1 cellular context compared by ENCODE assay signal in the genomic region with DNA sequence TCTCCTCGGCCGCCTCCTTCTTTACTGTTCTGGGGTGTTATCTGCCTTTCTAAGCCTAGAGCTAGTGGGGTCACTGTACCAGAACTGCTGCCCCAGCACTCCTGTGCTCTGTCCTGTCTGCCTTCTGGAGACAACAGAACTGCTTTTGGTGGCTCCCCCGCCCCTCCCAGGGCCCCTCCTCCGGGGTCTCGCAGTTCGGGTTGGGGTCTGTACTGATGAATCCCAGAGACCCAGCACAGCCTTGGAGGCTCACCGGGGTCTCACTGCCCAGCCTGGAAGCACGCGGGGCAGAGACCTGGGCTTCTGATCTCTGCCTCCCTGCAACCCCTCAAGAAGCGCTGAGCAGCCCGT.
TF ChIP-seq lines count a peak whose summit lies in the region.

No MANE protein-coding gene starts in this region.

TF ChIP-seq in HepG2, 621 proteins besides CTCF, POLR2A, EP300 and RAD21:
- TF ChIP-seq SNAPC2 (CRISPR knock-in tag; IDR thresholded peaks at IDR 0.05), result no peak
- TF ChIP-seq ZSCAN31 (CRISPR knock-in tag; IDR thresholded peaks at IDR 0.05; ENCODE audit: low read depth), result no peak
- no peak for TF ChIP-seq ZBTB7A (CRISPR knock-in tag; IDR thresholded peaks at IDR 0.05)
- TF ChIP-seq KDM3A (CRISPR knock-in tag; IDR thresholded peaks at IDR 0.05; ENCODE audit: low read depth), result no peak
- TF ChIP-seq, protein P1, sequence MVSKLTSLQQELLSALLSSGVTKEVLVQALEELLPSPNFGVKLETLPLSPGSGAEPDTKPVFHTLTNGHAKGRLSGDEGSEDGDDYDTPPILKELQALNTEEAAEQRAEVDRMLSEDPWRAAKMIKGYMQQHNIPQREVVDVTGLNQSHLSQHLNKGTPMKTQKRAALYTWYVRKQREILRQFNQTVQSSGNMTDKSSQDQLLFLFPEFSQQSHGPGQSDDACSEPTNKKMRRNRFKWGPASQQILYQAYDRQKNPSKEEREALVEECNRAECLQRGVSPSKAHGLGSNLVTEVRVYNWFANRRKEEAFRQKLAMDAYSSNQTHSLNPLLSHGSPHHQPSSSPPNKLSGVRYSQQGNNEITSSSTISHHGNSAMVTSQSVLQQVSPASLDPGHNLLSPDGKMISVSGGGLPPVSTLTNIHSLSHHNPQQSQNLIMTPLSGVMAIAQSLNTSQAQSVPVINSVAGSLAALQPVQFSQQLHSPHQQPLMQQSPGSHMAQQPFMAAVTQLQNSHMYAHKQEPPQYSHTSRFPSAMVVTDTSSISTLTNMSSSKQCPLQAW (CRISPR knock-in tag; IDR thresholded peaks at IDR 0.05), result no peak
- TF ChIP-seq, protein P2, sequence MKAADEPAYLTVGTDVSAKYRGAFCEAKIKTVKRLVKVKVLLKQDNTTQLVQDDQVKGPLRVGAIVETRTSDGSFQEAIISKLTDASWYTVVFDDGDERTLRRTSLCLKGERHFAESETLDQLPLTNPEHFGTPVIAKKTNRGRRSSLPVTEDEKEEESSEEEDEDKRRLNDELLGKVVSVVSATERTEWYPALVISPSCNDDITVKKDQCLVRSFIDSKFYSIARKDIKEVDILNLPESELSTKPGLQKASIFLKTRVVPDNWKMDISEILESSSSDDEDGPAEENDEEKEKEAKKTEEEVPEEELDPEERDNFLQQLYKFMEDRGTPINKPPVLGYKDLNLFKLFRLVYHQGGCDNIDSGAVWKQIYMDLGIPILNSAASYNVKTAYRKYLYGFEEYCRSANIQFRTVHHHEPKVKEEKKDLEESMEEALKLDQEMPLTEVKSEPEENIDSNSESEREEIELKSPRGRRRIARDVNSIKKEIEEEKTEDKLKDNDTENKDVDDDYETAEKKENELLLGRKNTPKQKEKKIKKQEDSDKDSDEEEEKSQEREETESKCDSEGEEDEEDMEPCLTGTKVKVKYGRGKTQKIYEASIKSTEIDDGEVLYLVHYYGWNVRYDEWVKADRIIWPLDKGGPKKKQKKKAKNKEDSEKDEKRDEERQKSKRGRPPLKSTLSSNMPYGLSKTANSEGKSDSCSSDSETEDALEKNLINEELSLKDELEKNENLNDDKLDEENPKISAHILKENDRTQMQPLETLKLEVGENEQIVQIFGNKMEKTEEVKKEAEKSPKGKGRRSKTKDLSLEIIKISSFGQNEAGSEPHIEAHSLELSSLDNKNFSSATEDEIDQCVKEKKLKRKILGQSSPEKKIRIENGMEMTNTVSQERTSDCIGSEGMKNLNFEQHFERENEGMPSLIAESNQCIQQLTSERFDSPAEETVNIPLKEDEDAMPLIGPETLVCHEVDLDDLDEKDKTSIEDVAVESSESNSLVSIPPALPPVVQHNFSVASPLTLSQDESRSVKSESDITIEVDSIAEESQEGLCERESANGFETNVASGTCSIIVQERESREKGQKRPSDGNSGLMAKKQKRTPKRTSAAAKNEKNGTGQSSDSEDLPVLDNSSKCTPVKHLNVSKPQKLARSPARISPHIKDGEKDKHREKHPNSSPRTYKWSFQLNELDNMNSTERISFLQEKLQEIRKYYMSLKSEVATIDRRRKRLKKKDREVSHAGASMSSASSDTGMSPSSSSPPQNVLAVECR (CRISPR knock-in tag; IDR thresholded peaks at IDR 0.05; ENCODE audit: borderline replicate concordance), result 0 out of 2 replicates have a peak, but pooled peaks have one; percentile 2
- TF ChIP-seq, protein P3, sequence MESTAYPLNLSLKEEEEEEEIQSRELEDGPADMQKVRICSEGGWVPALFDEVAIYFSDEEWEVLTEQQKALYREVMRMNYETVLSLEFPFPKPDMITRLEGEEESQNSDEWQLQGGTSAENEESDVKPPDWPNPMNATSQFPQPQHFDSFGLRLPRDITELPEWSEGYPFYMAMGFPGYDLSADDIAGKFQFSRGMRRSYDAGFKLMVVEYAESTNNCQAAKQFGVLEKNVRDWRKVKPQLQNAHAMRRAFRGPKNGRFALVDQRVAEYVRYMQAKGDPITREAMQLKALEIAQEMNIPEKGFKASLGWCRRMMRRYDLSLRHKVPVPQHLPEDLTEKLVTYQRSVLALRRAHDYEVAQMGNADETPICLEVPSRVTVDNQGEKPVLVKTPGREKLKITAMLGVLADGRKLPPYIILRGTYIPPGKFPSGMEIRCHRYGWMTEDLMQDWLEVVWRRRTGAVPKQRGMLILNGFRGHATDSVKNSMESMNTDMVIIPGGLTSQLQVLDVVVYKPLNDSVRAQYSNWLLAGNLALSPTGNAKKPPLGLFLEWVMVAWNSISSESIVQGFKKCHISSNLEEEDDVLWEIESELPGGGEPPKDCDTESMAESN (CRISPR knock-in tag; conservative IDR thresholded peaks at IDR 0.05), result no peak
- TF ChIP-seq, protein P4, sequence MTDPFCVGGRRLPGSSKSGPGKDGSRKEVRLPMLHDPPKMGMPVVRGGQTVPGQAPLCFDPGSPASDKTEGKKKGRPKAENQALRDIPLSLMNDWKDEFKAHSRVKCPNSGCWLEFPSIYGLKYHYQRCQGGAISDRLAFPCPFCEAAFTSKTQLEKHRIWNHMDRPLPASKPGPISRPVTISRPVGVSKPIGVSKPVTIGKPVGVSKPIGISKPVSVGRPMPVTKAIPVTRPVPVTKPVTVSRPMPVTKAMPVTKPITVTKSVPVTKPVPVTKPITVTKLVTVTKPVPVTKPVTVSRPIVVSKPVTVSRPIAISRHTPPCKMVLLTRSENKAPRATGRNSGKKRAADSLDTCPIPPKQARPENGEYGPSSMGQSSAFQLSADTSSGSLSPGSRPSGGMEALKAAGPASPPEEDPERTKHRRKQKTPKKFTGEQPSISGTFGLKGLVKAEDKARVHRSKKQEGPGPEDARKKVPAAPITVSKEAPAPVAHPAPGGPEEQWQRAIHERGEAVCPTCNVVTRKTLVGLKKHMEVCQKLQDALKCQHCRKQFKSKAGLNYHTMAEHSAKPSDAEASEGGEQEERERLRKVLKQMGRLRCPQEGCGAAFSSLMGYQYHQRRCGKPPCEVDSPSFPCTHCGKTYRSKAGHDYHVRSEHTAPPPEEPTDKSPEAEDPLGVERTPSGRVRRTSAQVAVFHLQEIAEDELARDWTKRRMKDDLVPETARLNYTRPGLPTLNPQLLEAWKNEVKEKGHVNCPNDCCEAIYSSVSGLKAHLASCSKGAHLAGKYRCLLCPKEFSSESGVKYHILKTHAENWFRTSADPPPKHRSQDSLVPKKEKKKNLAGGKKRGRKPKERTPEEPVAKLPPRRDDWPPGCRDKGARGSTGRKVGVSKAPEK (CRISPR knock-in tag; IDR thresholded peaks at IDR 0.05; ENCODE audit: borderline replicate concordance), result no peak
- no peak for TF ChIP-seq ZFX (CRISPR knock-in tag; IDR thresholded peaks at IDR 0.05; ENCODE audit: low read depth)
- TF ChIP-seq, protein P5, sequence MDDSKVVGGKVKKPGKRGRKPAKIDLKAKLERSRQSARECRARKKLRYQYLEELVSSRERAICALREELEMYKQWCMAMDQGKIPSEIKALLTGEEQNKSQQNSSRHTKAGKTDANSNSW (CRISPR knock-in tag; IDR thresholded peaks at IDR 0.05; ENCODE audit: borderline replicate concordance), result no peak
- peak; percentile 34 for TF ChIP-seq AGO2 (optimal IDR thresholded peaks at IDR 0.05; ENCODE audit: low read depth, low read length)
